Comparison of ENCODE assay signal across 12 cellular contexts in the genomic region with DNA sequence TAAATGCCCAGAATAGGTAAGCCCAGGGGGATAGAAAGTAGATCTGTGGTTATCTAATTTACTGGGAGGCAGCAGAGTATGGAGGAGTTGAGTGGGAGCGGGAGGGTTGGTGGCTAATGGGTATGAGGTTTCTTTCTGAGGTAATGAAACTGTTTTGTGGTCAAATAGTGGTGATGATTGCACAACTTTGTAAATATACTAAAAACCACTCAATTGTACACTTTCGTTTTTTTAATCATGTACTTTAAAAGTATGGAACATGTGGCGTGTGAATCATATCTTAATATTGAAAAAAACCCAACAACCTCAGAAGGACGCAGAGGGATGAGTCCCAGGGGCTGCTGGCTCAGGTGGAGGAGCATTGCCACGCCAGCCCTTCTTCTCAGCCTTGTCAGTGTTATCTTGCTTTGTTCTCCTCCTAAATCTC.
DNase-seq lines count a peak whose midpoint lies in the region; ATAC-seq and TF ChIP-seq lines count a peak whose summit lies in the region.
"Had no signal": no experiment of that assay in that cellular context is flagged by ENCODE, and none has a peak within 500 bp of the region (broad histone marks: within the 10 kb centered on the region; RNA-seq: fewer than 3 reads in every experiment).

No MANE protein-coding gene starts in this region.

- H3K4me1 Mint-ChIP-seq in CD8-positive, alpha-beta T cell (ENCODE audit: low read depth) = no peaks in the 10 kb centered on the region

- no peak overlapping the region for H3K4me3 Mint-ChIP-seq in CD8-positive, alpha-beta T cell
- H3K4me3 Mint-ChIP-seq: activated CD8-positive, alpha-beta T cell treated with anti-CD3 and anti-CD28 coated beads, Interleukin-2, amount 10 ng/mL, durations not matched to agents 7 days and 5 days; immature natural killer cell had no signal

- H3K4me3 ChIP-seq in mesenchymal stem cell (ENCODE audit: insufficient read depth in 1 of 2, low read depth in 1 of 2, low read length in 2 of 2) = no peak overlapping the region
- H3K4me3 ChIP-seq in thyroid gland (replicated peaks in 1 of 3) = no peak overlapping the region
- no peak overlapping the region for H3K4me3 ChIP-seq in CD8-positive, alpha-beta T cell (ENCODE audit: low read depth, low read length)
- H3K4me3 ChIP-seq: upper lobe of left lung had no signal

- WGBS in mesenchymal stem cell = 68% methylated on average over 3 of the region's 5 CpGs
- 78 to 91% methylated on average over 5 of the region's 5 CpGs for WGBS in thyroid gland, 2 donors

- H3K27me3 ChIP-seq in mesenchymal stem cell (ENCODE audit: control insufficient read depth in 1 of 2, insufficient read depth in 1 of 2, low read length in 2 of 2) (peaks cover 0 to 52% of the 10 kb centered on the region in 2 experiments), thyroid gland (no peaks in the 10 kb centered on the region)
- no peaks in the 10 kb centered on the region for H3K27me3 ChIP-seq in CD8-positive, alpha-beta T cell (ENCODE audit: insufficient read depth, low read length)
- H3K27me3 ChIP-seq: upper lobe of left lung had no signal

- H2AK5ac ChIP-seq in mesenchymal stem cell (ENCODE audit: low read length, severe bottlenecking) = no peak overlapping the region

- H3K9me3 Mint-ChIP-seq in CD8-positive, alpha-beta T cell = no peaks in the 10 kb centered on the region

- ATAC-seq in GM19395 (IDR thresholded peaks at IDR 0.05; ENCODE audit: unreplicated experiment) (peak; percentile 84), HG02943 (IDR thresholded peaks at IDR 0.05; ENCODE audit: low read depth, unreplicated experiment) (peak; percentile 64)
- ATAC-seq in CD8-positive, alpha-beta T cell = no peak
- ATAC-seq: activated CD8-positive, alpha-beta T cell treated with anti-CD3 and anti-CD28 coated beads, Interleukin-2, amount 10 ng/mL, durations not matched to agents 7 days and 5 days had no signal

- H3K9ac ChIP-seq in mesenchymal stem cell (ENCODE audit: low read length) = no peak overlapping the region

- H2BK15ac ChIP-seq in mesenchymal stem cell (ENCODE audit: low read depth, poor library complexity, severe bottlenecking) = no peak overlapping the region

- no peak overlapping the region for H2AFZ ChIP-seq in mesenchymal stem cell (ENCODE audit: low read depth, low read length)

- intact Hi-C loops in thyroid gland (cut with DNase I) = no loop called here
- intact Hi-C loops in CD8-positive, alpha-beta T cell (cut with DNase I, micrococcal nuclease) = no loop called here

- peaks cover 15% of the 10 kb centered on the region for H3K27me3 Mint-ChIP-seq in CD8-positive, alpha-beta T cell (ENCODE audit: low read depth)

- H3K4me1 ChIP-seq in mesenchymal stem cell (ENCODE audit: control insufficient read depth, insufficient read depth, low read depth, low read length) (no peaks in the 10 kb centered on the region), thyroid gland (no peaks in the 10 kb centered on the region)
- H3K4me1 ChIP-seq in CD8-positive, alpha-beta T cell (ENCODE audit: insufficient read depth, low read length) = no peaks in the 10 kb centered on the region

- POLR2A ChIA-PET in CD8-positive, alpha-beta T cell (lab: Charles Lee) = no interaction called here

- no peak overlapping the region for H4K8ac ChIP-seq in mesenchymal stem cell (ENCODE audit: low read length)

- no peak overlapping the region for H2BK120ac ChIP-seq in mesenchymal stem cell (ENCODE audit: low read depth, low read length)

- peaks cover 11% of the 10 kb centered on the region for H3K9me3 ChIP-seq in mesenchymal stem cell (ENCODE audit: control insufficient read depth, low read length)
- H3K9me3 ChIP-seq in thyroid gland = no peaks in the 10 kb centered on the region
- H3K9me3 ChIP-seq in CD8-positive, alpha-beta T cell (ENCODE audit: low read length) = no peaks in the 10 kb centered on the region

- H3K36me3 Mint-ChIP-seq in CD8-positive, alpha-beta T cell = no peaks in the 10 kb centered on the region
- H3K36me3 Mint-ChIP-seq: immature natural killer cell had no signal

- DNase-seq in NOMO-1 (lab: John Stamatoyannopoulos, UW; ENCODE audit: unreplicated experiment in 2 of 2) (peak; percentile 32 to 66), mesenchymal stem cell (peak; percentile 47), thyroid gland (no peak), cerebellum (ENCODE audit: low spot score) (no peak), 8988T (no peak)
- DNase-seq in CD8-positive, alpha-beta T cell = no peak
- DNase-seq: activated CD8-positive, alpha-beta T cell treated with anti-CD3 and anti-CD28 coated beads, Interleukin-2, amount 10 ng/mL, durations not matched to agents 7 days and 5 days; NCI-H2171; upper lobe of left lung had no signal

- no peak overlapping the region for H3K18ac ChIP-seq in mesenchymal stem cell (ENCODE audit: low read depth in 1 of 2, low read length in 2 of 2)

- no peaks in the 10 kb centered on the region for H3K79me1 ChIP-seq in mesenchymal stem cell (replicated peaks; ENCODE audit: low read length, poor library complexity, severe bottlenecking)

- no peak overlapping the region for H3K27ac Mint-ChIP-seq in CD8-positive, alpha-beta T cell
- H3K27ac Mint-ChIP-seq: activated CD8-positive, alpha-beta T cell treated with anti-CD3 and anti-CD28 coated beads, Interleukin-2, amount 10 ng/mL, durations not matched to agents 7 days and 5 days; immature natural killer cell had no signal

- no peak overlapping the region for H3K4ac ChIP-seq in mesenchymal stem cell (ENCODE audit: low read depth in 1 of 2, low read length in 2 of 2)

- no peak overlapping the region for H3K23ac ChIP-seq in mesenchymal stem cell (ENCODE audit: low read length in 2 of 2)

- no peak overlapping the region for H3K14ac ChIP-seq in mesenchymal stem cell (ENCODE audit: low read length in 2 of 2)

- CTCF ChIA-PET in CD8-positive, alpha-beta T cell (lab: Charles Lee) = no interaction called here

- no peak for TF ChIP-seq POLR2A in thyroid gland (IDR thresholded peaks at IDR 0.05)

- TF ChIP-seq CTCF in thyroid gland (IDR thresholded peaks at IDR 0.05) = no peak
- no peak for TF ChIP-seq CTCF in CD8-positive, alpha-beta T cell (IDR thresholded peaks at IDR 0.05)

- H2BK5ac ChIP-seq in mesenchymal stem cell (ENCODE audit: low read depth, low read length, poor library complexity, severe bottlenecking) = no peak overlapping the region

- H3K36me3 ChIP-seq in mesenchymal stem cell (ENCODE audit: control insufficient read depth in 1 of 2, insufficient read depth in 2 of 2, low read depth in 1 of 2, low read length in 2 of 2) (no peaks in the 10 kb centered on the region), thyroid gland (no peaks in the 10 kb centered on the region)
- no peaks in the 10 kb centered on the region for H3K36me3 ChIP-seq in CD8-positive, alpha-beta T cell (ENCODE audit: insufficient read depth, low read length)
- H3K36me3 ChIP-seq: upper lobe of left lung had no signal

- no peak overlapping the region for H4K91ac ChIP-seq in mesenchymal stem cell (ENCODE audit: low read length)

- no peak overlapping the region for H3K27ac ChIP-seq in mesenchymal stem cell (ENCODE audit: low read length, poor library complexity, severe bottlenecking)
- no peak overlapping the region for H3K27ac ChIP-seq in thyroid gland
- no peak overlapping the region for H3K27ac ChIP-seq in CD8-positive, alpha-beta T cell (ENCODE audit: low read depth, low read length)

- no peak overlapping the region for H3K4me2 ChIP-seq in mesenchymal stem cell (ENCODE audit: low read length, poor library complexity, severe bottlenecking)

- no peak overlapping the region for H2BK12ac ChIP-seq in mesenchymal stem cell (ENCODE audit: low read length in 2 of 2)

Comparison
In these comparisons a context has a peak if more than half of its experiments do, and no peak if none do; other contexts are left out.
1. DNase-seq: peak in NOMO-1 (2 of 2) and mesenchymal stem cell (single experiment); none in thyroid gland (0 of 2), cerebellum (single experiment), CD8-positive, alpha-beta T cell (0 of 7) and 8988T (single experiment).